In the genomic region with DNA sequence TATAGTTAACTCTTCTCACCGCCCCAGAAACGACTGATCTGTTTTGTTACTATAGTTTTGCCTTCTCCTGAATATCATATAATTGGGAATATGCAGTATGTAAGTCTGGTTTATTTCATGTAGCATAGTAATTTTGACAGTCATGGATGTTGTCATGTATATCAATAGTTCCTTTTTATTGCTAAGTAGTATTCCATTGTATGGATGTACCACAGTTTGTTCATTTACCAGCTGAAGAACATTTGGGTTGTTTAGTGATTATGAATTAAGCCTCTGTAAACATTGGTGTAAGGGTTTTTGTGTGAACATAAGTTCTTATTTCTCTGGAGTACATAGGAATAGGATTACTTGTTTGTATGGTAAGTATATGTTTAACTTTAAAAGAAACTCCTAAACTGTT, we compare ENCODE assay signal across 31 cellular contexts. TPM values are rescaled to one million over a fixed set of nuclear protein-coding genes. Genes with fewer than 3 reads are reported as not detected.
"Had no signal": no experiment of that assay in that cellular context is flagged by ENCODE, and none has a peak within 500 bp of the region (broad histone marks: within the 10 kb centered on the region; RNA-seq: fewer than 3 reads in every experiment).

No MANE protein-coding gene starts in this region.

- H3K4me1 ChIP-seq: stomach, suprapubic skin, testis, thyroid gland, tibial artery, tibial nerve, transverse colon, upper lobe of left lung, upper lobe of right lung, uterus, vagina had no signal

- H3K9me3 ChIP-seq: suprapubic skin, testis, thoracic aorta, thyroid gland, upper lobe of right lung, uterus, vagina had no signal

- FAIRE-seq: urothelium cell line had no signal

- H3K27me3 ChIP-seq: testis, thyroid gland, tibial nerve, transverse colon, upper lobe of left lung, upper lobe of right lung, vagina had no signal

- DNase-seq: stimulated activated CD4-positive, alpha-beta T cell treated with anti-CD3 and anti-CD28 coated beads, Interleukin-2, amount 100 ng/mL, for 48 hours; stimulated activated CD4-positive, alpha-beta T cell treated with anti-CD3 and anti-CD28 coated beads, Interleukin-4, amount 100 ng/mL, for 1 hour; stimulated activated CD4-positive, alpha-beta T cell treated with anti-CD3 and anti-CD28 coated beads, Interleukin-4, amount 100 ng/mL, for 24 hours; stimulated activated CD4-positive, alpha-beta T cell treated with anti-CD3 and anti-CD28 coated beads, Interleukin-4, amount 100 ng/mL, for 4 hours; stimulated activated CD8-positive, alpha-beta memory T cell treated with anti-CD3 and anti-CD28 coated beads, Interleukin-4, amount 100 ng/mL, for 48 hours; stimulated activated naive B cell treated with anti-CD40 and anti-IgM and Interleukin-4, amounts not matched to agents 10 μg/mL and 1 μg/mL and 100 μg/mL, for 72 hours; stimulated activated naive CD4-positive, alpha-beta T cell; stimulated activated naive CD4-positive, alpha-beta T cell treated with Interleukin-2 at 50 U/mL for 16 hours; stimulated activated naive CD8-positive, alpha-beta T cell treated with anti-CD3 and anti-CD28 coated beads, Interleukin-15, amount 100 ng/mL, for 72 hours; stimulated activated naive CD8-positive, alpha-beta T cell treated with anti-CD3 and anti-CD28 coated beads, Interleukin-15, Interleukin-2, amounts not matched to agents 100 U/mL and 50 U/mL, for 24 hours; stomach; substantia nigra; testis; thyroid gland; tibial artery; transverse colon; trophoblast cell; upper lobe of left lung; upper lobe of right lung; uterus had no signal

- H3K4me3 ChIP-seq: stomach, suprapubic skin, testis, thoracic aorta, thyroid gland, tibial artery, tibial nerve, transverse colon, upper lobe of left lung, upper lobe of right lung, uterus, vagina had no signal

- H3K27ac ChIP-seq: stomach, suprapubic skin, testis, thoracic aorta, thyroid gland, tibial artery, tibial nerve, transverse colon, upper lobe of left lung, upper lobe of right lung, uterus, vagina had no signal

- ATAC-seq: stimulated activated effector memory CD8-positive, alpha-beta T cell treated with anti-CD3 and anti-CD28 coated beads, Interleukin-12 subunit alpha, Interleukin-12 subunit beta, amount 100 ng/mL, for 72 hours; stimulated activated memory B cell treated with anti-CD40 and anti-IgM and Interleukin-4, amounts not matched to agents 10 μg/mL and 1 μg/mL and 100 μg/mL, for 72 hours; stimulated activated naive B cell treated with anti-CD40 and anti-IgM and Interleukin-4, amounts not matched to agents 10 μg/mL and 1 μg/mL and 100 μg/mL, for 72 hours; stimulated activated naive CD8-positive, alpha-beta T cell treated with anti-CD3 and anti-CD28 coated beads, Interleukin-15, amount 100 ng/mL, for 72 hours; stimulated activated naive CD8-positive, alpha-beta T cell treated with anti-CD3 and anti-CD28 coated beads, Interleukin-15, Interleukin-2, amounts not matched to agents 100 U/mL and 50 U/mL, for 24 hours; upper lobe of right lung had no signal

- H3K36me3 ChIP-seq: stomach, suprapubic skin, thoracic aorta, thyroid gland, tibial artery, tibial nerve, transverse colon, upper lobe of left lung, upper lobe of right lung, uterus, vagina had no signal

RNA-seq across cellular contexts. Expression of a gene that starts 55.5 kb away (rescaled TPM):
- total RNA-seq: stomach, subcutaneous adipose tissue, suprapubic skin, temporal lobe, thoracic aorta, thyroid gland, tibial nerve, transverse colon, upper lobe of left lung, upper lobe of right lung, ureter, urinary bladder, uterus, vagina had no signal
- polyA plus RNA-seq: stomach, urinary bladder had no signal
